Comparison of ENCODE assay signal across 10 cellular contexts in the genomic region with DNA sequence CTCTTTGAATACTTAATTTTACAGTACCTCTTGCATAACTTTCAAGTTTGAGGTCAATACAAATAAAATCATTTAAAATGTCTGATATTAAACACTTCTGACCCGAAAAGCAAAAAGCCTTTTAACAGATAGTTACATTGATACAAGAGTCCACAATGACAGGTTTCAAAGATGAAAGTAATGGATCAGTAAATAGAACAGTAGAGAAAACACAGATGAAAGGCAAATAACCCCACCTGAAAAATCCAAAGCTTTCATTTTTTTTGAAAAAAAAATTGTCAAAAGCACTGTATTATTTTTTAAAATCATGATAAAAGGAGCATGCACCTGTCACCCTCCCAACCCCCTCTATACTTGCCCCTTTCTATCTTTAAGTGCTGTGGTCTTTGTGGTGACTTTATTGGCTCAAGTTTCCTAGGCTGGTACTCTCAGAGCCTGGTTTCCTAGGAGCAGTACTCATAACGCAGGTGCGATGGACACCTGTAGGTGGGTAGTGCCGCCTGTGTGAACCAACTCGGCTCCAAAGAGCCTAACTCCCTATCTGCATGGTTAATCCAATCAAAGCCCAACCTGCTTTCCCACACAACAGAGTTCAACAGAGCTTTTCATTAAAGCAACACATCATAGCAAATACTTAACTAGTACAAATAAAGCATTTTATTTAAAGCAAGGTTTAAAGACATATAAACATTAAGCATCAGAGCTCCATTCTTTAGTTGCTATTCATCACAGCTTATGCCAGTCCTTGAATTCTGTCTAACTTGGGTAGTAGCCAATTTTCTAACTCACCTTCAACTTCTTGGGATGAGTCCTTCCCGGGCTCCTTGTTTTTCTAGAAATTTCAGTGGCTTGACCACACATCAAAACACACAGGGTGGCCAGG. TPM values are rescaled to one million over a fixed set of nuclear protein-coding genes. Genes with fewer than 3 reads are reported as not detected.
DNase-seq lines count a peak whose midpoint lies in the region; ATAC-seq and TF ChIP-seq lines count a peak whose summit lies in the region.
"Had no signal": no experiment of that assay in that cellular context is flagged by ENCODE, and none has a peak within 500 bp of the region (broad histone marks: within the 10 kb centered on the region; RNA-seq: fewer than 3 reads in every experiment).

No MANE protein-coding gene starts in this region.

- peak overlapping the region; percentile 26 for H2BK12ac ChIP-seq in trophoblast cell (ENCODE audit: low read length)

- H3K79me1 ChIP-seq in trophoblast cell (ENCODE audit: low read length): peaks cover 9% of the 10 kb centered on the region

- no peaks in the 10 kb centered on the region for H3K79me2 ChIP-seq in trophoblast cell (ENCODE audit: control insufficient read depth, insufficient read depth, low read length, poor library complexity)

- H3K27ac ChIP-seq in trophoblast cell (ENCODE audit: low read depth, low read length) (no peak overlapping the region), psoas muscle (no peak overlapping the region)
- H3K27ac ChIP-seq: sigmoid colon had no signal

- no peaks in the 10 kb centered on the region for H3K27me3 ChIP-seq in trophoblast cell (ENCODE audit: insufficient read depth, low read length)
- no peaks in the 10 kb centered on the region for H3K27me3 ChIP-seq in psoas muscle (ENCODE audit: insufficient read depth in 3 of 3, low read length in 2 of 3)
- H3K27me3 ChIP-seq: sigmoid colon had no signal

- peak overlapping the region; percentile 85 for H3K27ac Mint-ChIP-seq in activated naive CD8-positive, alpha-beta T cell treated with anti-CD3 and anti-CD28 coated beads for 36 hours
- H3K27ac Mint-ChIP-seq: activated CD4-positive, alpha-beta T cell treated with anti-CD3 and anti-CD28 coated beads for 36 hours had no signal

- no peak overlapping the region for H3K23ac ChIP-seq in trophoblast cell (ENCODE audit: low read length)

- H4K8ac ChIP-seq in trophoblast cell (ENCODE audit: low read depth, low read length): no peak overlapping the region

- no peak overlapping the region for H2AK5ac ChIP-seq in trophoblast cell (ENCODE audit: low read length)

- H3K18ac ChIP-seq in trophoblast cell (ENCODE audit: low read length): no peak overlapping the region

- H3K4ac ChIP-seq in trophoblast cell (ENCODE audit: low read depth, low read length): no peak overlapping the region

- H2BK5ac ChIP-seq in trophoblast cell (ENCODE audit: low read depth, low read length, poor library complexity): no peak overlapping the region

- no peak overlapping the region for H3K4me2 ChIP-seq in trophoblast cell (ENCODE audit: low read length)

- DNase-seq in NCI-H1417 (lab: John Stamatoyannopoulos, UW) (peak; percentile 27 to 74 (median 48)), NCI-H1417 treated with DMSO at 0.1 percent for 48 hours (lab: John Stamatoyannopoulos, UW) (no peak), NCI-H2107 (lab: John Stamatoyannopoulos, UW) (peak; percentile 51), trophoblast cell (no peak), psoas muscle (no peak)
- no peak for DNase-seq in activated naive CD8-positive, alpha-beta T cell treated with anti-CD3 and anti-CD28 coated beads for 36 hours
- DNase-seq: sigmoid colon had no signal

- intact Hi-C loops in psoas muscle (cut with DNase I): no loop called here

- H3K36me3 ChIP-seq in trophoblast cell (ENCODE audit: control insufficient read depth in 1 of 2, insufficient read depth in 2 of 2, low read length in 2 of 2) (no peaks in the 10 kb centered on the region), psoas muscle (ENCODE audit: insufficient read depth in 1 of 2, low read depth in 1 of 2) (no peaks in the 10 kb centered on the region)
- H3K36me3 ChIP-seq: sigmoid colon had no signal

- no peak overlapping the region for H3K14ac ChIP-seq in trophoblast cell (ENCODE audit: low read length)

- ATAC-seq in psoas muscle (no peak), GM19395 (IDR thresholded peaks at IDR 0.05; ENCODE audit: unreplicated experiment) (no peak), GM18870 (IDR thresholded peaks at IDR 0.05; ENCODE audit: unreplicated experiment) (no peak)
- ATAC-seq: activated CD4-positive, alpha-beta T cell treated with anti-CD3 and anti-CD28 coated beads for 36 hours had no signal

- no peak overlapping the region for H2AFZ ChIP-seq in trophoblast cell (ENCODE audit: insufficient read depth, low read length, poor library complexity)

- H3K9ac ChIP-seq in trophoblast cell (ENCODE audit: low read length): no peak overlapping the region

- peaks cover 9% of the 10 kb centered on the region for H3K9me3 Mint-ChIP-seq in activated naive CD8-positive, alpha-beta T cell treated with anti-CD3 and anti-CD28 coated beads for 36 hours

- H3K4me3 ChIP-seq in trophoblast cell (ENCODE audit: low read depth, low read length) (no peak overlapping the region), psoas muscle (no peak overlapping the region)
- H3K4me3 ChIP-seq: sigmoid colon had no signal

- no peak overlapping the region for H2BK120ac ChIP-seq in trophoblast cell (ENCODE audit: insufficient read depth, low read length, poor library complexity)

- no peak overlapping the region for H4K12ac ChIP-seq in trophoblast cell (ENCODE audit: low read depth, low read length)

- H3K9me3 ChIP-seq in trophoblast cell (ENCODE audit: insufficient read depth, low read depth, low read length): no peaks in the 10 kb centered on the region
- no peaks in the 10 kb centered on the region for H3K9me3 ChIP-seq in psoas muscle
- H3K9me3 ChIP-seq: sigmoid colon had no signal

- H3K4me1 Mint-ChIP-seq in activated naive CD8-positive, alpha-beta T cell treated with anti-CD3 and anti-CD28 coated beads for 36 hours: peaks cover 88% of the 10 kb centered on the region

- H3K4me1 ChIP-seq in trophoblast cell (ENCODE audit: control insufficient read depth in 1 of 2, insufficient read depth in 2 of 2, low read length in 2 of 2): peaks cover 6 to 11% of the 10 kb centered on the region in 2 experiments
- peaks cover 7% of the 10 kb centered on the region for H3K4me1 ChIP-seq in psoas muscle

- no peak overlapping the region for H3K4me3 Mint-ChIP-seq in activated naive CD8-positive, alpha-beta T cell treated with anti-CD3 and anti-CD28 coated beads for 36 hours
- H3K4me3 Mint-ChIP-seq: activated CD4-positive, alpha-beta T cell treated with anti-CD3 and anti-CD28 coated beads for 36 hours had no signal

- no CpG with 5 or more reads among the region's 6 CpGs for WGBS in trophoblast cell (ENCODE audit: extremely low coverage, insufficient coverage, insufficient read length)
- WGBS in psoas muscle, 3 donors: 94 to 96% (median 94%) methylated on average over 6 of the region's 6 CpGs

- no peaks in the 10 kb centered on the region for H3K27me3 Mint-ChIP-seq in activated naive CD8-positive, alpha-beta T cell treated with anti-CD3 and anti-CD28 coated beads for 36 hours
- H3K27me3 Mint-ChIP-seq: activated CD4-positive, alpha-beta T cell treated with anti-CD3 and anti-CD28 coated beads for 36 hours had no signal

- H3K36me3 Mint-ChIP-seq in activated naive CD8-positive, alpha-beta T cell treated with anti-CD3 and anti-CD28 coated beads for 36 hours: peaks cover 27% of the 10 kb centered on the region

- H4K91ac ChIP-seq in trophoblast cell (ENCODE audit: low read depth, low read length): no peak overlapping the region

- TF ChIP-seq CTCF in psoas muscle (IDR thresholded peaks at IDR 0.05): no peak

RNA-seq across cellular contexts. Expression of a gene that starts 32.3 kb away (rescaled TPM):
- 1 to 10 TPM; 1.5 to 1.8 TPM for total RNA-seq in activated naive CD8-positive, alpha-beta T cell treated with anti-CD3 and anti-CD28 coated beads for 36 hours
- 0.05 and 0.07 TPM in 2 replicates for polyA plus RNA-seq in trophoblast cell (2013)
- not detected for total RNA-seq in psoas muscle
- polyA plus RNA-seq in psoas muscle: under 1 TPM in 1 of 3 donors, not detected in 2; 0.01 TPM

Comparison
In these comparisons a context has a peak if more than half of its experiments do, and no peak if none do; other contexts are left out.
1. DNase-seq: peak in NCI-H1417 (3 of 3) and NCI-H2107 (single experiment); none in NCI-H1417 treated with DMSO at 0.1 percent for 48 hours (single experiment), activated naive CD8-positive, alpha-beta T cell treated with anti-CD3 and anti-CD28 coated beads for 36 hours (single experiment), trophoblast cell (0 of 2) and psoas muscle (0 of 2).